10 cellular contexts compared by ENCODE assay signal in the genomic region with DNA sequence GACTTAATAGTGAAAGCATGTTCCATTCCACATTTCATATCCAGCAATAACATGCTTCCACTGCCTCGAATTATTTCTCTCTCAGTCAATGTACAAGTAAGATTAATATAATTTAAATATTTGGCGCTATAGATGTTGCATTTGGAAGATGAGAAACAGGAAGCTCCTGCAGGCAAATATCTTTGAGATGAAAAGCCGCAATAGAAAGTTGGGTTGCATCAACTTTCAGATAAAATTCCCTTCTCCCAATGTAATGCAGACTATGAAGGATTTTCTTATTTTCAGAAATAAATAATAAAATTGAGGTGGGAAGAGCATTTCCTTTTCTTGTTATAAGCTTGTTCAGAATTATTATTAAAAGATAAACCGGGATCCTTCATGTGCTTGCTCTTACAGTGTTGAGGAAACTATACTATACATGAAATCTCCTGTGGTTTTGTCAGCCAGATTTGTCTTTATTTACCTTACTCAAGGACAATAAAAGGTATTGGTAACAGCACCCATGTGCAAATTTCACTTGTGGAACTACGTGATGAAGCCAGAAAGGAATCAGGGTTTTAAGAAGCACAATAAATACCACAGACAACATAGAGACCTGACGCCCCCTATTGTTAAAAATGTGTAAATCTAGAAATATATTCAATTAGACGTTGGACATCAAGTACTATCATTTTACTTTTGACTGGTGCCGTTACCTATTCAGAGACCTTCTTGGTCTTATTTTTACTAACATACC.
DNase-seq lines count a peak whose midpoint lies in the region; ATAC-seq and TF ChIP-seq lines count a peak whose summit lies in the region.
"Had no signal": no experiment of that assay in that cellular context is flagged by ENCODE, and none has a peak within 500 bp of the region (broad histone marks: within the 10 kb centered on the region; RNA-seq: fewer than 3 reads in every experiment).

No MANE protein-coding gene starts in this region.

- intact Hi-C loops in heart left ventricle (cut with DNase I) = no loop called here
- intact Hi-C loops in cardiac septum (cut with DNase I) = no loop called here

- WGBS in heart left ventricle, 4 donors = 51 to 56% (median 54%) methylated on average over 8 of the region's 8 CpGs

- no peaks in the 10 kb centered on the region for H3K9me3 ChIP-seq in heart left ventricle
- H3K9me3 ChIP-seq in OCI-LY3 (ENCODE audit: insufficient read depth, low read length) = no peaks in the 10 kb centered on the region
- H3K9me3 ChIP-seq: SJCRH30 had no signal

- no peaks in the 10 kb centered on the region for H3K9me3 Mint-ChIP-seq in type B pancreatic cell
- H3K9me3 Mint-ChIP-seq: stimulated activated naive CD8-positive, alpha-beta T cell treated with anti-CD3 and anti-CD28 coated beads, Interleukin-15, Interleukin-2, amounts not matched to agents 100 ng/mL and 50 ng/mL, for 24 hours had no signal

- no peak overlapping the region; the same call in 1 of the 2 replicates for H3K9ac ChIP-seq in OCI-LY3 (ENCODE audit: low read length)

- TF ChIP-seq CTCF in heart left ventricle (IDR thresholded peaks at IDR 0.05) (peak in 9 of 12 donors; percentile 16 to 45 (median 36)), OCI-LY3 (IDR thresholded peaks at IDR 0.05; ENCODE audit: low read depth, low read length) (peak; percentile 80), fibroblast of mammary gland (conservative IDR thresholded peaks at IDR 0.05; ENCODE audit: control insufficient read depth, insufficient read depth, low read depth, low read length) (peak; percentile 54), type B pancreatic cell (conservative IDR thresholded peaks at IDR 0.05) (peak; percentile 73)

- H3K27ac Mint-ChIP-seq in type B pancreatic cell = no peak overlapping the region
- H3K27ac Mint-ChIP-seq: stimulated activated naive CD8-positive, alpha-beta T cell treated with anti-CD3 and anti-CD28 coated beads, Interleukin-15, Interleukin-2, amounts not matched to agents 100 ng/mL and 50 ng/mL, for 24 hours had no signal

- DNase-seq in heart left ventricle (no peak), cardiac septum (ENCODE audit: low spot score) (no peak), fibroblast of mammary gland (ENCODE audit: low read depth) (peak; percentile 46), type B pancreatic cell (ENCODE audit: extremely low spot score, unreplicated experiment) (no peak), T-helper 9 cell (no peak), activated gamma-delta T cell (lab: John Stamatoyannopoulos, UW) (no peak)
- no peak for DNase-seq in effector CD8-positive, alpha-beta T cell (lab: John Stamatoyannopoulos, UW)

- H3K4me2 ChIP-seq in OCI-LY3 (ENCODE audit: low read length) = peak overlapping the region; percentile 58

- H3K4me3 Mint-ChIP-seq in type B pancreatic cell = no peak overlapping the region
- H3K4me3 Mint-ChIP-seq: stimulated activated naive CD8-positive, alpha-beta T cell treated with anti-CD3 and anti-CD28 coated beads, Interleukin-15, Interleukin-2, amounts not matched to agents 100 ng/mL and 50 ng/mL, for 24 hours had no signal

- H3K36me3 Mint-ChIP-seq in type B pancreatic cell = no peaks in the 10 kb centered on the region

- H3K27me3 ChIP-seq in heart left ventricle (no peaks in the 10 kb centered on the region), OCI-LY3 (ENCODE audit: low read depth, low read length) (no peaks in the 10 kb centered on the region)
- H3K27me3 ChIP-seq: SJCRH30 had no signal

- H3K4me1 ChIP-seq in heart left ventricle = no peaks in the 10 kb centered on the region
- peaks cover 4% of the 10 kb centered on the region; the same call in 1 of the 2 replicates for H3K4me1 ChIP-seq in OCI-LY3 (ENCODE audit: low read length)

- no peak overlapping the region for H3K27ac ChIP-seq in heart left ventricle
- no peak overlapping the region for H3K27ac ChIP-seq in OCI-LY3 (ENCODE audit: low read length)
- H3K27ac ChIP-seq: SJCRH30 had no signal

- H4K20me1 ChIP-seq in OCI-LY3 (ENCODE audit: insufficient read depth, low read length) = no peaks in the 10 kb centered on the region

- ATAC-seq in heart left ventricle = no peak

- H2AFZ ChIP-seq in OCI-LY3 (ENCODE audit: low read depth, low read length) = peak overlapping the region; percentile 74

- H3K36me3 ChIP-seq in heart left ventricle (no peaks in the 10 kb centered on the region), OCI-LY3 (replicated peaks; ENCODE audit: low read depth, low read length) (no peaks in the 10 kb centered on the region)
- H3K36me3 ChIP-seq: SJCRH30 had no signal

- TF ChIP-seq POLR2A in heart left ventricle (IDR thresholded peaks at IDR 0.05) = no peak

- H3K4me3 ChIP-seq in heart left ventricle (no peak overlapping the region), OCI-LY3 (ENCODE audit: low read length) (peak overlapping the region; percentile 52), fibroblast of mammary gland (ENCODE audit: control insufficient read depth, low read depth, low read length) (no peak overlapping the region)
- H3K4me3 ChIP-seq: SJCRH30 had no signal

- no peaks in the 10 kb centered on the region for H3K79me2 ChIP-seq in OCI-LY3 (ENCODE audit: low read length)

- no peaks in the 10 kb centered on the region for H3K4me1 Mint-ChIP-seq in type B pancreatic cell (ENCODE audit: unreplicated experiment)

- peaks cover 3% of the 10 kb centered on the region for H3K27me3 Mint-ChIP-seq in type B pancreatic cell
- H3K27me3 Mint-ChIP-seq: stimulated activated naive CD8-positive, alpha-beta T cell treated with anti-CD3 and anti-CD28 coated beads, Interleukin-15, Interleukin-2, amounts not matched to agents 100 ng/mL and 50 ng/mL, for 24 hours had no signal
